Comparison of ENCODE assay signal across 8 cellular contexts in the genomic region with DNA sequence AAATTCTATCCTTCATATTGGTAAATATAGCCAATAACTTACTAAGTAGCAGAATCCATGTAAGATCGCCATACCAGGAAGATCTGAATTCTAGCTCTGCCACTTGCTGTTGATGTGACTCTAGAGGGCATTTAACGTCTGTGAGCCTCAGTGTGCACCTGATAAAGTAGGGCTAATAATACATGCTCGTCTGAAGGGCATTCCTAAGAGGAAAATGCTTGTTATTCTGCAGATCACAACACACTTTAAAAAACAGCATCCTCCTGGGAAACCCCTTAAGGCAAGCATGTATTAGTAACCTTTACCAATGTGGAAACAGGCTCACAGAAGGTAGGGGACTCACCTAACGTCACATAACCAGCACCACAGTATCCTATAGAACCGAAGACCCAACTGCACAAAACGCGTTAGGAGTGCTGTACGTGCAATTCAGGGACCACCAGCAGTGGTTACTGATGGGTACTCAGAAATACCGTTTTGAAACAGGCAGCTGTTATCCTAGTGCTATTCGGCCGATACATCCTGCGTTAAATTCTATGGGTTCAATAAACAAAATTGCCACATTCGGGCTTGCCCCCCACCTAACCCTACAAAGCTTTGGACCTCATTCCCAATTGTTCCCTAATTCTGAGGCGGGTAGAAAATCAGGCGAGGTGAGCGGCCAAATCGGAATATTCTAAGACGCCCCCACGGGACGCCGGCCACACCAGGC. TPM values are rescaled to one million over a fixed set of nuclear protein-coding genes. Genes with fewer than 3 reads are reported as not detected.
A peak's percentile ranks its signal among the peaks of the same experiment; 100 is the strongest.
DNase-seq lines count a peak whose midpoint lies in the region; ATAC-seq and TF ChIP-seq lines count a peak whose summit lies in the region.

No MANE protein-coding gene starts in this region.

- H3K4me3 Mint-ChIP-seq in memory B cell, result peak overlapping the region; percentile 86

- H3K9me3 Mint-ChIP-seq in memory B cell, result no peaks in the 10 kb centered on the region

- TF ChIP-seq CTCF in astrocyte of the cerebellum (IDR thresholded peaks at IDR 0.05; ENCODE audit: low read depth, low read length, missing control alignments), result no peak

- H3K27me3 Mint-ChIP-seq in memory B cell, result peaks cover 5% of the 10 kb centered on the region

- peaks cover 9% of the 10 kb centered on the region for H3K4me1 Mint-ChIP-seq in memory B cell

- H3K36me3 ChIP-seq in H7 (replicated peaks; ENCODE audit: control insufficient read depth, insufficient read depth, low read length), result no peaks in the 10 kb centered on the region; the same call in 1 of the 2 replicates

- in situ Hi-C loops in astrocyte of the cerebellum (cut with HindIII; ENCODE audit: low sequenced_read_pairs), result no loop called here

- ATAC-seq in memory B cell (ENCODE audit: low read depth), result peak; percentile 8

- H3K4me3 ChIP-seq in H7 (ENCODE audit: insufficient read depth, low read depth, low read length) (peak overlapping the region; percentile 99), astrocyte of the cerebellum (ENCODE audit: low read depth, low read length) (peak overlapping the region; percentile 96)

- no peaks in the 10 kb centered on the region for H3K27me3 ChIP-seq in H7 (ENCODE audit: control insufficient read depth, insufficient read depth, low read length)

- no peak overlapping the region for H3K27ac Mint-ChIP-seq in memory B cell

- no peaks in the 10 kb centered on the region for H3K36me3 Mint-ChIP-seq in memory B cell

- DNase-seq in NCI-H2227 (lab: John Stamatoyannopoulos, UW; ENCODE audit: unreplicated experiment) (peak; percentile 41), NCI-H2227 treated with DMSO at 0.1 percent for 48 hours (lab: John Stamatoyannopoulos, UW) (no peak), H7 (peak; percentile 9), NCI-H1694 (lab: John Stamatoyannopoulos, UW) (peak; percentile 11), astrocyte of the cerebellum (ENCODE audit: low read depth) (no peak), memory B cell (ENCODE audit: low spot score in 2 of 2) (no peak), NCI-H1436 (lab: John Stamatoyannopoulos, UW) (no peak)
- no peak for DNase-seq in effector CD8-positive, alpha-beta T cell (lab: John Stamatoyannopoulos, UW)

RNA-seq across cellular contexts. Expression of gene DEPDC1, which starts 0.8 kb away (rescaled TPM):
- 66.5 and 97.1 TPM in 2 replicates for total RNA-seq in H7 (2014; rRNA removed; shearing (Covaris generic))

RNA-seq across cellular contexts. Expression of gene RPE65, which starts 46.4 kb away (rescaled TPM):
- not detected in 2 replicates for total RNA-seq in H7 (2014; rRNA removed; shearing (Covaris generic))

Comparison
In these comparisons a context has a peak if more than half of its experiments do, and no peak if none do; other contexts are left out.
1. DNase-seq: peak in NCI-H2227 (single experiment), H7 (single experiment) and NCI-H1694 (single experiment); none in NCI-H2227 treated with DMSO at 0.1 percent for 48 hours (single experiment), astrocyte of the cerebellum (single experiment), memory B cell (0 of 2), effector CD8-positive, alpha-beta T cell (single experiment) and NCI-H1436 (single experiment).